In the genomic region with DNA sequence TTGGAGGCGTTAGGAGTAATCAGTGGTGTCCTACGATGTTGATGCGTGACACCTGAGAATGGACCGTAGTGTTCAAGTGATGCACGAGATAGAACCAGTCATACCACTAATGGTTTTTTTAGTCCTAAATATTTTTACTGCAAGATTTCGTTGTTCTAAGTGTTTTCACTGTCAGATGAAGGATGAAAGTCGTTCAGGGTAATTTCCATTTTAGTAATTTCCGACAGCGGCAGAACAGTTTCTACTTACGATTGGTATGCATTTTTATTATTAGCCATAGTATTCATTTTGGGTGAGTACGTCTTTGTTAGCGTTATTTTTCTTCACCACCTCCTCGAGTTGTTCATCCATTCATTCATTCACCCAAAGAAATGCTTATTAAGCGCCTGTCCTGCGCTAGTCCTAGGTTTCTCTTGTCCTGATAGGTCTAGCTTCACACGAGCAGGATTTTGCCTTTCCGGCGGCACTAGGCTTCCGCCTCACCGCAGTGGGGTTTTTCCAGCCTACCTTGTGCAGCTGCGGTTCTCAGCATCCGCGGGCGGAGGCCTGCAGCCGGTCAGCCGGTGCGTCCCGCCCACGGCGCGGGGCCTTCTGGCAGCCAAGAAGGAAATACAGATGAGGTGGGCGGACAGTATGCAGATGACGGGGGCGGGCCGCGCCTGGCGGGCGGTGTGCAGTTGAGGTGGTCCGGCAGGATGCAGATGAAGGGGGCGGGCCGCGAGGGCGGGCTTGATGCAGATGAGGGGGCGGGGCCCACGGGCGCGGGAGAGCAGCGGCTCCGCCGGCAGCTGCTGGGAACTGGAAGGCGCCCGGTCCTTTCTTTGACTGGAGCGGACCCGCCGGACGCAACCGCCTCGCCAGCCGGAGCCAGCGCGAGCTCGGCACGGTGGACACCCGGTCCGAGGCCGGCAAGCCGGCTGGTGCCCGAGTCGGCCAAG, we compare ENCODE assay signal across 8 cellular contexts.
DNase-seq lines count a peak whose midpoint lies in the region; TF ChIP-seq lines count a peak whose summit lies in the region.

No MANE protein-coding gene starts in this region.

- no peaks in the 10 kb centered on the region for H3K27me3 Mint-ChIP-seq in neural progenitor cell (ENCODE audit: insufficient read depth, low read depth)

- H3K4me3 ChIP-seq in neural progenitor cell (peak overlapping the region; percentile 79), stomach smooth muscle (ENCODE audit: low read length in 2 of 2) (peak overlapping the region; percentile 62 to 72)

- H3K27ac ChIP-seq in neural progenitor cell = peak overlapping the region; percentile 89
- H3K27ac ChIP-seq in stomach smooth muscle (ENCODE audit: low read length) = no peak overlapping the region

- no peak overlapping the region for H3K27ac Mint-ChIP-seq in neural progenitor cell

- peaks cover 5% of the 10 kb centered on the region for H3K4me1 ChIP-seq in neural progenitor cell
- H3K4me1 ChIP-seq in stomach smooth muscle (ENCODE audit: control insufficient read depth, insufficient read depth, low read length) = peaks cover 14% of the 10 kb centered on the region

- no peak for TF ChIP-seq CTCF in neural progenitor cell (IDR thresholded peaks at IDR 0.05)

- H3K9me3 ChIP-seq in neural progenitor cell (ENCODE audit: low read depth) = no peaks in the 10 kb centered on the region
- no peaks in the 10 kb centered on the region for H3K9me3 ChIP-seq in stomach smooth muscle (ENCODE audit: control insufficient read depth in 2 of 2, low read length in 2 of 2)

- H4K20me1 ChIP-seq in neural progenitor cell (ENCODE audit: low read depth) = peaks cover 37% of the 10 kb centered on the region

- H3F3A ChIP-seq in neural progenitor cell (ENCODE audit: low read depth) = peaks cover 10% of the 10 kb centered on the region

- peak overlapping the region; percentile 95 for H3K4me2 ChIP-seq in neural progenitor cell

- H3K4me3 Mint-ChIP-seq in neural progenitor cell = no peak overlapping the region

- DNase-seq in ELF-1 (ENCODE audit: low read depth, low spot score) (peak; percentile 99), H4 (ENCODE audit: low spot score) (peak; percentile 96), LoVo (ENCODE audit: low spot score) (peak; percentile 95), SIG-M5 (lab: John Stamatoyannopoulos, UW) (peak; percentile 79), foreskin melanocyte (peak; percentile 88), neural progenitor cell (ENCODE audit: low spot score) (peak; percentile 100)
- DNase-seq in activated naive CD4-positive, alpha-beta T cell (lab: John Stamatoyannopoulos, UW) = peak; percentile 61 to 93 (median 73)

- H3K4me1 Mint-ChIP-seq in neural progenitor cell = peaks cover 3% of the 10 kb centered on the region

- H2AFZ ChIP-seq in neural progenitor cell (replicated peaks) = peak overlapping the region; percentile 41

- peaks cover 8% of the 10 kb centered on the region for H3K36me3 Mint-ChIP-seq in neural progenitor cell

- no peaks in the 10 kb centered on the region for H3K9me3 Mint-ChIP-seq in neural progenitor cell

- peak overlapping the region; percentile 72 for H3K9ac ChIP-seq in neural progenitor cell
- H3K9ac ChIP-seq in stomach smooth muscle (ENCODE audit: low read length in 2 of 2) = peak overlapping the region in 1 of 2 donors; percentile 55

- H3K27me3 ChIP-seq in neural progenitor cell (peaks cover 39% of the 10 kb centered on the region), stomach smooth muscle (ENCODE audit: control insufficient read depth in 1 of 2, insufficient read depth in 2 of 2, low read length in 2 of 2) (peaks cover 21 to 23% of the 10 kb centered on the region in 2 donors)

- H3K79me2 ChIP-seq in neural progenitor cell (ENCODE audit: low read depth) = peaks cover 39% of the 10 kb centered on the region

- H3K36me3 ChIP-seq in neural progenitor cell (no peaks in the 10 kb centered on the region), stomach smooth muscle (ENCODE audit: control insufficient read depth in 2 of 2, insufficient read depth in 2 of 2, low read length in 2 of 2) (no peaks in the 10 kb centered on the region)
